8 cellular contexts compared by ENCODE assay signal in genomic region chr15:99442268-99442897, GRCh38.
DNase-seq lines count a peak whose midpoint lies in the region; FAIRE-seq and TF ChIP-seq lines count a peak whose summit lies in the region.

No MANE protein-coding gene starts in this region.

- H3K36me3 ChIP-seq in SK-N-SH (replicated peaks in 1 of 2; ENCODE audit: control insufficient read depth in 1 of 2, insufficient read depth in 2 of 2, low read length in 1 of 2), result no peaks in the 10 kb centered on the region
- H3K36me3 ChIP-seq in fibroblast of lung (ENCODE audit: control insufficient read depth, insufficient read depth, low read length), result no peaks in the 10 kb centered on the region
- no peaks in the 10 kb centered on the region for H3K36me3 ChIP-seq in trophoblast cell (ENCODE audit: control insufficient read depth in 1 of 2, insufficient read depth in 2 of 2, low read length in 2 of 2)

- 51% methylated on average over 13 of the region's 13 CpGs for WGBS in SK-N-SH (ENCODE audit: low lambda C conversion rate)
- WGBS in trophoblast cell (ENCODE audit: extremely low coverage, insufficient coverage, insufficient read length), result no CpG with 5 or more reads among the region's 13 CpGs

- no peak overlapping the region for H4K91ac ChIP-seq in trophoblast cell (ENCODE audit: low read depth, low read length)

- H3K9me3 ChIP-seq in SK-N-SH (no peaks in the 10 kb centered on the region), fibroblast of lung (ENCODE audit: control insufficient read depth, insufficient read depth, low read depth, low read length) (no peaks in the 10 kb centered on the region), trophoblast cell (ENCODE audit: insufficient read depth, low read depth, low read length) (no peaks in the 10 kb centered on the region)

- TF ChIP-seq EP300 in SK-N-SH (IDR thresholded peaks at IDR 0.05; ENCODE audit: borderline replicate concordance in 1 of 2, low read depth in 1 of 2, low read length in 1 of 2), result peak in 1 of 2 experiments; percentile 78; a peak in 1 of 4 replicates

- H2BK12ac ChIP-seq in trophoblast cell (ENCODE audit: low read length), result no peak overlapping the region

- no peak overlapping the region; the same call in 1 of the 2 replicates for H2AFZ ChIP-seq in SK-N-SH (ENCODE audit: low read depth)
- H2AFZ ChIP-seq in fibroblast of lung (ENCODE audit: low read length), result no peak overlapping the region
- H2AFZ ChIP-seq in trophoblast cell (ENCODE audit: insufficient read depth, low read length, poor library complexity), result no peak overlapping the region

- no peak overlapping the region for H4K12ac ChIP-seq in trophoblast cell (ENCODE audit: low read depth, low read length)

- H3K4me3 ChIP-seq in SK-N-SH (ENCODE audit: low read depth in 2 of 2, low read length in 1 of 2), result no peak overlapping the region
- peak overlapping the region in 1 of 4 experiments; percentile 22 for H3K4me3 ChIP-seq in fibroblast of lung (replicated peaks in 1 of 4; ENCODE audit: control extremely low read depth in 1 of 4, insufficient read depth in 1 of 4, low read depth in 3 of 4, low read length in 4 of 4)
- H3K4me3 ChIP-seq in trophoblast cell (ENCODE audit: low read depth, low read length), result no peak overlapping the region

- H3K27me3 ChIP-seq in SK-N-SH (ENCODE audit: insufficient read depth), result no peaks in the 10 kb centered on the region
- H3K27me3 ChIP-seq in fibroblast of lung (ENCODE audit: control insufficient read depth, insufficient read depth, low read length), result no peaks in the 10 kb centered on the region
- H3K27me3 ChIP-seq in trophoblast cell (ENCODE audit: insufficient read depth, low read length), result no peaks in the 10 kb centered on the region

- peak overlapping the region; percentile 25; the same call in 1 of the 2 replicates for H3K9ac ChIP-seq in SK-N-SH
- H3K9ac ChIP-seq in fibroblast of lung (ENCODE audit: insufficient read depth, low read length), result no peak overlapping the region
- no peak overlapping the region for H3K9ac ChIP-seq in trophoblast cell (ENCODE audit: low read length)

- H3K79me2 ChIP-seq in SK-N-SH (ENCODE audit: insufficient read depth) (no peaks in the 10 kb centered on the region), fibroblast of lung (ENCODE audit: control insufficient read depth, insufficient read depth, low read length) (no peaks in the 10 kb centered on the region), trophoblast cell (ENCODE audit: control insufficient read depth, insufficient read depth, low read length, poor library complexity) (no peaks in the 10 kb centered on the region)

- CTCF ChIA-PET in SK-N-SH (lab: Yijun Ruan, JAX), result no interaction called here

- no peak for TF ChIP-seq RAD21 in SK-N-SH (IDR thresholded peaks at IDR 0.05; ENCODE audit: low read length)

- H3K4ac ChIP-seq in trophoblast cell (ENCODE audit: low read depth, low read length), result no peak overlapping the region

- DNase-seq in D341Med (ENCODE audit: low spot score) (peak; percentile 19), SK-N-SH (peak; percentile 31), fibroblast of lung (ENCODE audit: low read depth in 2 of 2) (peak; percentile 90 to 97), trophoblast cell (peak; percentile 36 to 61), SW 1271 (lab: John Stamatoyannopoulos, UW) (no peak), GM12891 (ENCODE audit: insufficient read length, low spot score) (no peak), posterior cingulate gyrus (no peak), SIG-M5 (lab: John Stamatoyannopoulos, UW) (no peak)

- H3K18ac ChIP-seq in trophoblast cell (ENCODE audit: low read length), result no peak overlapping the region

- H3K23ac ChIP-seq in trophoblast cell (ENCODE audit: low read length), result no peak overlapping the region

- intact Hi-C loops in posterior cingulate gyrus (cut with DNase I), result no loop called here

- H3F3A ChIP-seq in SK-N-SH (replicated peaks; ENCODE audit: insufficient read depth), result peaks cover 7% of the 10 kb centered on the region

- no peak for TF ChIP-seq CTCF in SK-N-SH (IDR thresholded peaks at IDR 0.05)
- no peak for TF ChIP-seq CTCF in fibroblast of lung (conservative IDR thresholded peaks at IDR 0.05 in 1 of 2, IDR thresholded peaks at IDR 0.05 in 1 of 2; ENCODE audit: low read depth in 1 of 2, low read length in 2 of 2)

- H3K79me1 ChIP-seq in trophoblast cell (ENCODE audit: low read length), result peaks cover 7% of the 10 kb centered on the region

- H2BK120ac ChIP-seq in trophoblast cell (ENCODE audit: insufficient read depth, low read length, poor library complexity), result no peak overlapping the region

- POLR2A ChIA-PET in SK-N-SH (lab: Yijun Ruan, JAX), result no interaction called here

- no peaks in the 10 kb centered on the region for H3K9me2 ChIP-seq in SK-N-SH

- H2BK5ac ChIP-seq in trophoblast cell (ENCODE audit: low read depth, low read length, poor library complexity), result no peak overlapping the region

- H3K4me2 ChIP-seq in SK-N-SH, result peak overlapping the region; percentile 49
- peak overlapping the region; percentile 81 for H3K4me2 ChIP-seq in fibroblast of lung (ENCODE audit: extremely low read depth, insufficient read depth, low read length)
- no peak overlapping the region for H3K4me2 ChIP-seq in trophoblast cell (ENCODE audit: low read length)

- TF ChIP-seq POLR2A in GM12891 (IDR thresholded peaks at IDR 0.05; ENCODE audit: low read depth, low read length), result no peak

- peaks cover 8 to 18% of the 10 kb centered on the region in 2 experiments; a peak in 3 of 4 replicates for H3K4me1 ChIP-seq in SK-N-SH (ENCODE audit: control insufficient read depth in 1 of 2, insufficient read depth in 2 of 2, low read depth in 1 of 2, low read length in 1 of 2)
- peaks cover 14% of the 10 kb centered on the region for H3K4me1 ChIP-seq in fibroblast of lung (ENCODE audit: control insufficient read depth, extremely low read depth, insufficient read depth, low read length)
- peaks cover 11 to 21% of the 10 kb centered on the region in 2 experiments for H3K4me1 ChIP-seq in trophoblast cell (ENCODE audit: control insufficient read depth in 1 of 2, insufficient read depth in 2 of 2, low read length in 2 of 2)

- no peak overlapping the region for H2AK5ac ChIP-seq in trophoblast cell (ENCODE audit: low read length)

- no peak overlapping the region for H4K8ac ChIP-seq in trophoblast cell (ENCODE audit: low read depth, low read length)

- H3K27ac ChIP-seq in SK-N-SH (ENCODE audit: low read depth in 2 of 2, low read length in 1 of 2) (peak overlapping the region; percentile 65 to 68; a peak in 3 of 4 replicates), fibroblast of lung (ENCODE audit: insufficient read depth, low read length) (peak overlapping the region; percentile 80), trophoblast cell (ENCODE audit: low read depth, low read length) (no peak overlapping the region)

- H4K20me1 ChIP-seq in SK-N-SH (ENCODE audit: insufficient read depth) (no peaks in the 10 kb centered on the region), fibroblast of lung (ENCODE audit: control insufficient read depth, extremely low read depth, insufficient read depth, low read length) (no peaks in the 10 kb centered on the region)

- H3K14ac ChIP-seq in trophoblast cell (ENCODE audit: low read length), result no peak overlapping the region

- no peak for FAIRE-seq in GM12891 (lab: Jason Lieb, UNC)

TF ChIP-seq in SK-N-SH, 30 proteins besides CTCF, POLR2A, EP300 and RAD21 (continues in another document):
- peak; percentile 43; the same call in 1 of the 2 replicates for TF ChIP-seq POLR2AphosphoS5 (IDR thresholded peaks at IDR 0.05; ENCODE audit: low read depth, low read length)
- TF ChIP-seq RXRA (IDR thresholded peaks at IDR 0.05; ENCODE audit: borderline replicate concordance, low read depth), result peak; percentile 74; the same call in 1 of the 2 replicates
- TF ChIP-seq MAX (IDR thresholded peaks at IDR 0.05; ENCODE audit: low read depth), result peak; percentile 77
- peak; percentile 90 for TF ChIP-seq NFIC (IDR thresholded peaks at IDR 0.05; ENCODE audit: borderline replicate concordance)
- peak; percentile 87 for TF ChIP-seq TCF12 (IDR thresholded peaks at IDR 0.05)
- TF ChIP-seq TEAD4 (IDR thresholded peaks at IDR 0.05; ENCODE audit: borderline replicate concordance, insufficient read depth), result peak; percentile 41; the same call in 1 of the 2 replicates
- peak; percentile 60; the same call in 1 of the 2 replicates for TF ChIP-seq USF1 (IDR thresholded peaks at IDR 0.05; ENCODE audit: borderline replicate concordance, low read depth)

TF ChIP-seq in GM12891, 5 proteins besides CTCF, POLR2A, EP300 and RAD21:
- TF ChIP-seq SPI1 (IDR thresholded peaks at IDR 0.05; ENCODE audit: low read depth, low read length) (no peak), POU2F2 (IDR thresholded peaks at IDR 0.05; ENCODE audit: low read depth, low read length) (no peak), PAX5 (IDR thresholded peaks at IDR 0.05; ENCODE audit: insufficient read depth, low read length, severe bottlenecking) (no peak), TAF1 (IDR thresholded peaks at IDR 0.05; ENCODE audit: low read depth, low read length) (no peak), POLR2AphosphoS5 (IDR thresholded peaks at IDR 0.05; ENCODE audit: low read depth, low read length) (no peak)

Comparison
In these comparisons a context has a peak if more than half of its experiments do, and no peak if none do; other contexts are left out.
1. DNase-seq: peak in D341Med (single experiment), SK-N-SH (single experiment), fibroblast of lung (2 of 2) and trophoblast cell (2 of 2); none in SW 1271 (0 of 2), GM12891 (single experiment), posterior cingulate gyrus (0 of 10) and SIG-M5 (single experiment).